ENCODE assay signal across 23 cellular contexts in genomic region chr1:234208791-234209190, GRCh38.
DNase-seq lines count a peak whose midpoint lies in the region; TF ChIP-seq lines count a peak whose summit lies in the region.
"Had no signal": no experiment of that assay in that cellular context is flagged by ENCODE, and none has a peak within 500 bp of the region (broad histone marks: within the 10 kb centered on the region; RNA-seq: fewer than 3 reads in every experiment).

No MANE protein-coding gene starts in this region.

- intact Hi-C loops in esophagus muscularis mucosa (cut with DNase I): no loop called here

- H3K36me3 ChIP-seq in GM23248 (ENCODE audit: low read depth) (no peaks in the 10 kb centered on the region), esophagus muscularis mucosa (no peaks in the 10 kb centered on the region), mesodermal cell (ENCODE audit: control insufficient read depth, insufficient read depth, low read length) (no peaks in the 10 kb centered on the region)
- H3K36me3 ChIP-seq: neutrophil, WERI-Rb-1 had no signal

- peaks cover 18% of the 10 kb centered on the region for H3K4me1 ChIP-seq in GM23248 (ENCODE audit: insufficient read depth)
- H3K4me1 ChIP-seq in esophagus muscularis mucosa: peaks cover 0 to 6% (median 4%) of the 10 kb centered on the region in 4 donors
- peaks cover 22% of the 10 kb centered on the region for H3K4me1 ChIP-seq in mesodermal cell (ENCODE audit: control insufficient read depth, insufficient read depth, low read length, poor library complexity, severe bottlenecking)
- H3K4me1 ChIP-seq: psoas muscle had no signal

- in situ Hi-C loops in GM23248 (cut with MboI): no loop called here

- H3K9me3 ChIP-seq in GM23248 (ENCODE audit: low read depth) (no peaks in the 10 kb centered on the region), esophagus muscularis mucosa (no peaks in the 10 kb centered on the region), mesodermal cell (ENCODE audit: control insufficient read depth, low read length) (no peaks in the 10 kb centered on the region)
- H3K9me3 ChIP-seq: neutrophil, psoas muscle had no signal

- TF ChIP-seq EP300 in esophagus muscularis mucosa (IDR thresholded peaks at IDR 0.05): no peak

- peaks cover 10% of the 10 kb centered on the region; the same call in 1 of the 2 replicates for H3F3A ChIP-seq in GM23248 (ENCODE audit: insufficient read depth)

- no peak overlapping the region for H3K4me3 ChIP-seq in GM23248
- no peak overlapping the region for H3K4me3 ChIP-seq in esophagus muscularis mucosa
- H3K4me3 ChIP-seq in mesodermal cell (ENCODE audit: extremely low read depth, insufficient read depth, low read length, poor library complexity, severe bottlenecking): no peak overlapping the region
- H3K4me3 ChIP-seq: psoas muscle had no signal

- no peaks in the 10 kb centered on the region for H4K20me1 ChIP-seq in GM23248 (ENCODE audit: insufficient read depth)

- no peaks in the 10 kb centered on the region for H3K79me2 ChIP-seq in GM23248 (ENCODE audit: insufficient read depth)

- no peak overlapping the region for H2AFZ ChIP-seq in GM23248

- no peak overlapping the region for H3K4me2 ChIP-seq in GM23248 (ENCODE audit: unreplicated experiment)
- H3K4me2 ChIP-seq: KMS-11 had no signal

- H3K9ac ChIP-seq in GM23248: no peak overlapping the region
- H3K9ac ChIP-seq: KMS-11 had no signal

- no peak overlapping the region for H3K27ac ChIP-seq in GM23248
- H3K27ac ChIP-seq in esophagus muscularis mucosa (replicated peaks in 1 of 4): no peak overlapping the region
- H3K27ac ChIP-seq in mesodermal cell (ENCODE audit: low read depth, low read length, severe bottlenecking): peak overlapping the region; percentile 67
- H3K27ac ChIP-seq: KMS-11, neutrophil, psoas muscle, WERI-Rb-1 had no signal

- 0 to 5% methylated on average over 1 of the region's 1 CpG for WGBS in GM23248 (ENCODE audit: low coverage in 1 of 2, low lambda C conversion rate in 2 of 2, missing lambda C conversion rate in 2 of 2), 2 experiments
- 43% methylated on average over 1 of the region's 1 CpG for WGBS in esophagus muscularis mucosa
- WGBS in mesodermal cell (ENCODE audit: insufficient coverage in 2 of 2), 2 experiments: 80% methylated on average over 1 of the region's 1 CpG; no CpG with 5 or more reads in 1 of the 2 experiments

- H3K27me3 ChIP-seq in GM23248 (replicated peaks; ENCODE audit: insufficient read depth) (no peaks in the 10 kb centered on the region; the same call in 1 of the 2 replicates), esophagus muscularis mucosa (peaks cover 0 to 39% (median 3%) of the 10 kb centered on the region in 4 donors)
- H3K27me3 ChIP-seq: neutrophil had no signal

- no peak for TF ChIP-seq POLR2A in esophagus muscularis mucosa (IDR thresholded peaks at IDR 0.05; ENCODE audit: low read depth)

- no peaks in the 10 kb centered on the region for H3K9me2 ChIP-seq in GM23248 (ENCODE audit: insufficient read depth)

- DNase-seq in GM23248: peak; percentile 71
- peak; percentile 39 for DNase-seq in RKO (ENCODE audit: low spot score)
- peak; percentile 12 for DNase-seq in esophagus muscularis mucosa (ENCODE audit: extremely low spot score)
- DNase-seq in DMS 273 treated with DMSO at 0.1 percent for 48 hours (lab: John Stamatoyannopoulos, UW): no peak
- DNase-seq in GM10266 (ENCODE audit: extremely low spot score): no peak
- DNase-seq in SW480 (ENCODE audit: low spot score): no peak
- DNase-seq: activated CD4-positive, alpha-beta T cell treated with anti-CD3 and anti-CD28 coated beads for 48 hours; activated CD8-positive, alpha-beta memory T cell treated with anti-CD3 and anti-CD28 coated beads for 24 hours; activated effector memory CD4-positive, alpha-beta T cell treated with anti-CD3 and anti-CD28 coated beads, Interleukin-2, amount 50 U/mL, for 16 hours; activated naive CD8-positive, alpha-beta T cell treated with anti-CD3 and anti-CD28 coated beads, Interleukin-2, amount 10 ng/mL, durations not matched to agents 7 days and 5 days; CD4-positive, alpha-beta memory T cell; DMS153; glutamatergic neuron; mesendoderm; NCI-H1436 treated with DMSO at 0.1 percent for 48 hours; NCI-H774; psoas muscle; stimulated activated CD4-positive, alpha-beta T cell treated with anti-CD3 and anti-CD28 coated beads, Interleukin-15, amount 100 ng/mL, for 24 hours; stimulated activated naive CD4-positive, alpha-beta T cell; WERI-Rb-1 had no signal

- TF ChIP-seq CTCF in esophagus muscularis mucosa (IDR thresholded peaks at IDR 0.05) (no peak), GM10266 (IDR thresholded peaks at IDR 0.05; ENCODE audit: control insufficient read depth, insufficient read depth, low read depth, missing control alignments) (no peak)

Comparison
In these comparisons a context has a peak if more than half of its experiments do, and no peak if none do; other contexts are left out.
1. DNase-seq: peak in GM23248 (single experiment), RKO (single experiment) and esophagus muscularis mucosa (single experiment); none in DMS 273 treated with DMSO at 0.1 percent for 48 hours (single experiment), GM10266 (single experiment) and SW480 (single experiment).